Comparison of ENCODE assay signal across 1 cellular context in genomic region chr12:47758834-47759690, GRCh38.
TF ChIP-seq lines count a peak whose summit lies in the region.

Gene RAPGEF3, minus strand, starts transcription at chr12:47758880. Its CDS starts 324 bp downstream, at chr12:47758556.

TF ChIP-seq in K562, 482 proteins besides CTCF, POLR2A, EP300 and RAD21 (continued from another document and continues in another):
- TF ChIP-seq REST (CRISPR knock-in tag; IDR thresholded peaks at IDR 0.05; ENCODE audit: low read depth): no peak
- TF ChIP-seq THAP12 (CRISPR knock-in tag; IDR thresholded peaks at IDR 0.05): no peak
- no peak for TF ChIP-seq ETS2 (tag; IDR thresholded peaks at IDR 0.05; ENCODE audit: borderline replicate concordance, poor library complexity, severe bottlenecking)
- no peak for TF ChIP-seq MBD2 (IDR thresholded peaks at IDR 0.05; ENCODE audit: borderline replicate concordance, low read depth)
- TF ChIP-seq ZNF589 (CRISPR knock-in tag; IDR thresholded peaks at IDR 0.05; ENCODE audit: low read depth): no peak
- peak; percentile 46; the same call in 1 of the 2 replicates for TF ChIP-seq ZKSCAN1 (IDR thresholded peaks at IDR 0.05; ENCODE audit: low read depth, low read length)
- no peak for TF ChIP-seq ERF (CRISPR knock-in tag; IDR thresholded peaks at IDR 0.05)
- peak; percentile 96 to 97 for TF ChIP-seq FOXK2 (conservative IDR thresholded peaks at IDR 0.05 in 1 of 2, IDR thresholded peaks at IDR 0.05 in 1 of 2; ENCODE audit: low read depth in 2 of 2)
- no peak for TF ChIP-seq TAF9B (IDR thresholded peaks at IDR 0.05; ENCODE audit: partially characterized antibody)
- no peak for TF ChIP-seq ZNF133 (CRISPR knock-in tag; IDR thresholded peaks at IDR 0.05)
- no peak for TF ChIP-seq ZNF274 (IDR thresholded peaks at IDR 0.05; ENCODE audit: borderline replicate concordance, low read depth, low read length)
- TF ChIP-seq NCOA4 (IDR thresholded peaks at IDR 0.05; ENCODE audit: partially characterized antibody): no peak
- peak; percentile 36; the same call in 1 of the 2 replicates for TF ChIP-seq ATF7 (IDR thresholded peaks at IDR 0.05)
- peak; percentile 77 for TF ChIP-seq ZFX (CRISPR knock-in tag; IDR thresholded peaks at IDR 0.05)
- TF ChIP-seq CBFB (CRISPR knock-in tag; IDR thresholded peaks at IDR 0.05): no peak; the same call in 1 of the 2 replicates
- TF ChIP-seq ZNF311 (CRISPR knock-in tag; IDR thresholded peaks at IDR 0.05): no peak
- TF ChIP-seq EZH2 (IDR thresholded peaks at IDR 0.05; ENCODE audit: borderline replicate concordance, low read depth, low read length): no peak
- TF ChIP-seq YBX1 (IDR thresholded peaks at IDR 0.05): no peak
- TF ChIP-seq NR2C2 (CRISPR knock-in tag; IDR thresholded peaks at IDR 0.05): no peak
- no peak for TF ChIP-seq NR2C2 (tag; IDR thresholded peaks at IDR 0.05)
- TF ChIP-seq PHF20 (IDR thresholded peaks at IDR 0.05; ENCODE audit: partially characterized antibody): peak; percentile 16
- no peak for TF ChIP-seq HOXB6 (CRISPR knock-in tag; IDR thresholded peaks at IDR 0.05; ENCODE audit: borderline replicate concordance)
- TF ChIP-seq MCM5 (IDR thresholded peaks at IDR 0.05; ENCODE audit: low read depth): no peak
- no peak for TF ChIP-seq ZNF253 (CRISPR knock-in tag; conservative IDR thresholded peaks at IDR 0.05)
- no peak for TF ChIP-seq IRF9 (tag; IDR thresholded peaks at IDR 0.05)
- TF ChIP-seq ZNF146 (CRISPR knock-in tag; IDR thresholded peaks at IDR 0.05; ENCODE audit: unreplicated experiment): no peak
- TF ChIP-seq FOXP4 (CRISPR knock-in tag; IDR thresholded peaks at IDR 0.05; ENCODE audit: borderline replicate concordance): no peak
- no peak for TF ChIP-seq NUFIP1 (IDR thresholded peaks at IDR 0.05; ENCODE audit: partially characterized antibody)
- TF ChIP-seq THRB (CRISPR knock-in tag; conservative IDR thresholded peaks at IDR 0.05): no peak
- TF ChIP-seq SRSF9 (IDR thresholded peaks at IDR 0.05; ENCODE audit: borderline replicate concordance, low read depth, low read length): no peak
- TF ChIP-seq MTA2 (IDR thresholded peaks at IDR 0.05; ENCODE audit: low read depth): no peak
- no peak for TF ChIP-seq BRF2 (IDR thresholded peaks at IDR 0.05; ENCODE audit: borderline replicate concordance, insufficient read depth, insufficient read length)
- no peak for TF ChIP-seq PREB (CRISPR knock-in tag; IDR thresholded peaks at IDR 0.05)
- no peak for TF ChIP-seq SIX5 (IDR thresholded peaks at IDR 0.05; ENCODE audit: borderline replicate concordance in 1 of 2, insufficient read depth in 1 of 2, low read depth in 1 of 2, low read length in 2 of 2)
- no peak for TF ChIP-seq ARID3A (IDR thresholded peaks at IDR 0.05; ENCODE audit: borderline replicate concordance, low read depth, low read length)
- no peak for TF ChIP-seq MAFG (tag; conservative IDR thresholded peaks at IDR 0.05)
- TF ChIP-seq STAG1 (CRISPR knock-in tag; IDR thresholded peaks at IDR 0.05; ENCODE audit: borderline replicate concordance): no peak
- TF ChIP-seq ZNF324 (CRISPR knock-in tag; IDR thresholded peaks at IDR 0.05): no peak
- TF ChIP-seq SMARCC2 (IDR thresholded peaks at IDR 0.05; ENCODE audit: low read depth): peak; percentile 72
- no peak for TF ChIP-seq ARID2 (IDR thresholded peaks at IDR 0.05)
- TF ChIP-seq CBX8 (IDR thresholded peaks at IDR 0.05; ENCODE audit: borderline replicate concordance, extremely low read depth, low read depth, low read length, poor library complexity, severe bottlenecking): no peak
- no peak for TF ChIP-seq ZNF282 (CRISPR knock-in tag; IDR thresholded peaks at IDR 0.05)
- no peak for TF ChIP-seq BDP1 (IDR thresholded peaks at IDR 0.05; ENCODE audit: insufficient read depth, insufficient read length)
- TF ChIP-seq SP1 (CRISPR knock-in tag; IDR thresholded peaks at IDR 0.05): no peak; the same call in 1 of the 2 replicates
- no peak; the same call in 1 of the 2 replicates for TF ChIP-seq ZNF740 (CRISPR knock-in tag; IDR thresholded peaks at IDR 0.05)
- no peak for TF ChIP-seq ZNF740 (tag; IDR thresholded peaks at IDR 0.05)
- no peak for TF ChIP-seq KLF10 (CRISPR knock-in tag; IDR thresholded peaks at IDR 0.05)
- TF ChIP-seq WHSC1 (IDR thresholded peaks at IDR 0.05; ENCODE audit: low read length): no peak
- TF ChIP-seq ZNF583 (CRISPR knock-in tag; IDR thresholded peaks at IDR 0.05): no peak
- TF ChIP-seq FOXA1 (IDR thresholded peaks at IDR 0.05; ENCODE audit: borderline replicate concordance): no peak
- no peak for TF ChIP-seq ZC3H11A (IDR thresholded peaks at IDR 0.05; ENCODE audit: low read depth, low read length)
- TF ChIP-seq HINFP (tag; conservative IDR thresholded peaks at IDR 0.05; ENCODE audit: low read depth): no peak
- no peak for TF ChIP-seq FOXJ2 (tag; IDR thresholded peaks at IDR 0.05)
- no peak for TF ChIP-seq POU5F1 (IDR thresholded peaks at IDR 0.05; ENCODE audit: borderline replicate concordance, low read depth, low read length, partially characterized antibody)
- TF ChIP-seq CEBPG (CRISPR knock-in tag; IDR thresholded peaks at IDR 0.05): no peak
- no peak for TF ChIP-seq CEBPG (tag; conservative IDR thresholded peaks at IDR 0.05 in 1 of 2, IDR thresholded peaks at IDR 0.05 in 1 of 2)
- TF ChIP-seq MAFK (IDR thresholded peaks at IDR 0.05; ENCODE audit: low read length): no peak
